Comparison of ENCODE assay signal across 11 cellular contexts in the genomic region with DNA sequence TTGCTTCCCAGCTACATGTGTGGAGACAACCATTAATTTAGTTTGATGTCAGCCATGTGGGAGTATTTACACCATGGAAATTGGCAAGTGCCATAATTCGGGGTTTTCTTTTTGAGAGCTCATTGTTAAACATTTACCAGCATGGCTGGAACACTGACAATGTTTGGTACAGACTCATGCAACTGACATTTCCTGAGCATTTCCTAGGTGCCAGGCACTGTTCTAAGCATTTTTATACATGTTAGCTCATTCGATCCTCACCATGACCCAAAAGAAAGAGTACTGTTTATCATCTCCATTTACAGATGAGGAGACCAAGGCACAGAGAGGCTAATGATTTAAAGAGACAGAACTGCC.
DNase-seq lines count a peak whose midpoint lies in the region; ATAC-seq, FAIRE-seq and TF ChIP-seq lines count a peak whose summit lies in the region.
"Had no signal": no experiment of that assay in that cellular context is flagged by ENCODE, and none has a peak within 500 bp of the region (broad histone marks: within the 10 kb centered on the region; RNA-seq: fewer than 3 reads in every experiment).

No MANE protein-coding gene starts in this region.

- peak overlapping the region; percentile 95 for H3K27ac Mint-ChIP-seq in activated naive CD8-positive, alpha-beta T cell treated with anti-CD3 and anti-CD28 coated beads, Interleukin-2, amount 50 U/mL, for 24 hours
- no peak overlapping the region for H3K27ac Mint-ChIP-seq in activated naive CD8-positive, alpha-beta T cell treated with anti-CD3 and anti-CD28 coated beads for 36 hours
- H3K27ac Mint-ChIP-seq: activated B cell treated with CpG ODN at 0.5 μM for 24 hours had no signal

- POLR2A ChIA-PET in endothelial cell of umbilical vein (lab: Charles Lee), result interaction anchor here (0.7 to 1.4 kb wide), 3 partner anchors 15 to 89 kb away, joined by 3 to 10 read pairs (median 3); no protein-coding TSS in a partner anchor

- H3K9me3 ChIP-seq in HUES48 (ENCODE audit: control insufficient read depth, insufficient read depth, low read length), result no peaks in the 10 kb centered on the region
- H3K9me3 ChIP-seq in endothelial cell of umbilical vein (replicated peaks; ENCODE audit: control insufficient read depth, insufficient read depth, low read length), result no peaks in the 10 kb centered on the region

- peaks cover 14% of the 10 kb centered on the region for H3K9me3 Mint-ChIP-seq in activated naive CD8-positive, alpha-beta T cell treated with anti-CD3 and anti-CD28 coated beads, Interleukin-2, amount 50 U/mL, for 24 hours
- H3K9me3 Mint-ChIP-seq in activated naive CD8-positive, alpha-beta T cell treated with anti-CD3 and anti-CD28 coated beads for 36 hours, result peaks cover 2% of the 10 kb centered on the region
- H3K9me3 Mint-ChIP-seq: activated B cell treated with CpG ODN at 0.5 μM for 24 hours had no signal

- CTCF ChIA-PET in endothelial cell of umbilical vein (lab: Charles Lee), result interaction anchor here (1.0 to 2.0 kb wide), 9 partner anchors 11 to 613 kb away, joined by 3 to 20 read pairs (median 5); no protein-coding TSS in a partner anchor

- no peaks in the 10 kb centered on the region for H3K36me3 Mint-ChIP-seq in activated naive CD8-positive, alpha-beta T cell treated with anti-CD3 and anti-CD28 coated beads, Interleukin-2, amount 50 U/mL, for 24 hours (ENCODE audit: low read depth)
- H3K36me3 Mint-ChIP-seq in activated naive CD8-positive, alpha-beta T cell treated with anti-CD3 and anti-CD28 coated beads for 36 hours, result no peaks in the 10 kb centered on the region

- no peak overlapping the region for H3K4me3 Mint-ChIP-seq in activated naive CD8-positive, alpha-beta T cell treated with anti-CD3 and anti-CD28 coated beads, Interleukin-2, amount 50 U/mL, for 24 hours
- no peak overlapping the region for H3K4me3 Mint-ChIP-seq in activated naive CD8-positive, alpha-beta T cell treated with anti-CD3 and anti-CD28 coated beads for 36 hours
- H3K4me3 Mint-ChIP-seq: activated B cell treated with CpG ODN at 0.5 μM for 24 hours had no signal

- H3K9me1 ChIP-seq in endothelial cell of umbilical vein (replicated peaks; ENCODE audit: control insufficient read depth, extremely low read depth, insufficient read depth, low read length), result no peaks in the 10 kb centered on the region

- peak overlapping the region; percentile 32 for H3K27ac ChIP-seq in HUES48 (ENCODE audit: low read depth, low read length)
- peak overlapping the region; percentile 95 for H3K27ac ChIP-seq in endothelial cell of umbilical vein (ENCODE audit: insufficient read depth, low read depth, low read length)
- H3K27ac ChIP-seq: C4-2B had no signal

- no peak overlapping the region for H3K9ac ChIP-seq in HUES48 (ENCODE audit: low read depth, low read length)
- H3K9ac ChIP-seq in endothelial cell of umbilical vein (replicated peaks; ENCODE audit: extremely low read depth, insufficient read depth, low read length), result peak overlapping the region; percentile 59

- H3K27me3 ChIP-seq in HUES48 (ENCODE audit: control insufficient read depth, insufficient read depth, low read length) (no peaks in the 10 kb centered on the region), endothelial cell of umbilical vein (ENCODE audit: control insufficient read depth in 2 of 2, insufficient read depth in 2 of 2, low read length in 2 of 2) (no peaks in the 10 kb centered on the region)

- no peaks in the 10 kb centered on the region for H3K36me3 ChIP-seq in HUES48 (ENCODE audit: control insufficient read depth, insufficient read depth, low read length)
- no peaks in the 10 kb centered on the region for H3K36me3 ChIP-seq in endothelial cell of umbilical vein (ENCODE audit: control insufficient read depth in 2 of 2, extremely low read depth in 1 of 2, insufficient read depth in 2 of 2, low read length in 2 of 2)

- no TSS peak for BruUV-seq in endothelial cell of umbilical vein (replicated peaks; lab: Mats Ljungman, UMichigan)

- H3K4me3 ChIP-seq in HUES48 (ENCODE audit: low read depth, low read length), result no peak overlapping the region
- no peak overlapping the region for H3K4me3 ChIP-seq in endothelial cell of umbilical vein (replicated peaks in 1 of 3; ENCODE audit: insufficient read depth in 1 of 3, low read depth in 1 of 3, low read length in 3 of 3)

- no peak overlapping the region for H2AFZ ChIP-seq in endothelial cell of umbilical vein (ENCODE audit: low read depth, low read length)

- H4K20me1 ChIP-seq in endothelial cell of umbilical vein (replicated peaks; ENCODE audit: control insufficient read depth, extremely low read depth, insufficient read depth, low read length), result no peaks in the 10 kb centered on the region

- peaks cover 29% of the 10 kb centered on the region for H3K4me1 Mint-ChIP-seq in activated naive CD8-positive, alpha-beta T cell treated with anti-CD3 and anti-CD28 coated beads, Interleukin-2, amount 50 U/mL, for 24 hours
- peaks cover 15% of the 10 kb centered on the region for H3K4me1 Mint-ChIP-seq in activated naive CD8-positive, alpha-beta T cell treated with anti-CD3 and anti-CD28 coated beads for 36 hours

- intact Hi-C loops in endothelial cell of umbilical vein (cut with micrococcal nuclease), result loop anchor here (2.0 to 10.0 kb wide), 3 partner anchors 94 to 720 kb away; a partner anchor contains a TSS

- no peak for TF ChIP-seq POLR2A in endothelial cell of umbilical vein (IDR thresholded peaks at IDR 0.05; ENCODE audit: low read depth, low read length)

- FAIRE-seq in endothelial cell of umbilical vein (lab: Jason Lieb, UNC), result no peak

- peak; percentile 13 for ATAC-seq in activated naive CD8-positive, alpha-beta T cell treated with anti-CD3 and anti-CD28 coated beads, Interleukin-2, amount 50 U/mL, for 24 hours
- ATAC-seq in HG03342 (IDR thresholded peaks at IDR 0.05; ENCODE audit: unreplicated experiment), result no peak
- no peak for ATAC-seq in activated CD4-positive, CD25-positive, alpha-beta regulatory T cell treated with anti-CD3 and anti-CD28 coated beads, Interleukin-2, amount 50 U/mL, for 24 hours

- no peak for TF ChIP-seq CTCF in endothelial cell of umbilical vein (IDR thresholded peaks at IDR 0.05; ENCODE audit: extremely low read depth in 1 of 2, insufficient read depth in 1 of 2, low read depth in 1 of 2, low read length in 2 of 2)

- H3K27me3 Mint-ChIP-seq in activated naive CD8-positive, alpha-beta T cell treated with anti-CD3 and anti-CD28 coated beads, Interleukin-2, amount 50 U/mL, for 24 hours, result peaks cover 40% of the 10 kb centered on the region
- peaks cover 54% of the 10 kb centered on the region for H3K27me3 Mint-ChIP-seq in activated naive CD8-positive, alpha-beta T cell treated with anti-CD3 and anti-CD28 coated beads for 36 hours

- no peak overlapping the region for H3K4me2 ChIP-seq in endothelial cell of umbilical vein (ENCODE audit: insufficient read depth, low read length)

- H3K4me1 ChIP-seq in HUES48 (ENCODE audit: control insufficient read depth, insufficient read depth, low read length), result peaks cover 6% of the 10 kb centered on the region
- H3K4me1 ChIP-seq in endothelial cell of umbilical vein (ENCODE audit: control insufficient read depth, extremely low read depth, insufficient read depth, low read length), result peaks cover 60% of the 10 kb centered on the region

- no peak for DNase-seq in activated naive CD8-positive, alpha-beta T cell treated with anti-CD3 and anti-CD28 coated beads, Interleukin-2, amount 50 U/mL, for 24 hours
- no peak for DNase-seq in activated naive CD8-positive, alpha-beta T cell treated with anti-CD3 and anti-CD28 coated beads for 36 hours
- DNase-seq in endothelial cell of umbilical vein (ENCODE audit: low read depth, low spot score) (no peak), stromal cell of bone marrow (ENCODE audit: low read depth) (peak; percentile 86), AML-193 (lab: John Stamatoyannopoulos, UW) (no peak)
- DNase-seq: activated B cell treated with CpG ODN at 0.5 μM for 24 hours; central memory CD4-positive, alpha-beta T cell had no signal

- H3K79me2 ChIP-seq in endothelial cell of umbilical vein (ENCODE audit: control insufficient read depth, insufficient read depth, low read length), result no peaks in the 10 kb centered on the region

- dilution Hi-C loops in endothelial cell of umbilical vein (cut with MboI; ENCODE audit: extremely low pct_ligation_motif_present, low sequenced_read_pairs), result no loop called here

TF ChIP-seq in endothelial cell of umbilical vein, 7 proteins besides CTCF, POLR2A, EP300 and RAD21:
- TF ChIP-seq, protein P1, sequence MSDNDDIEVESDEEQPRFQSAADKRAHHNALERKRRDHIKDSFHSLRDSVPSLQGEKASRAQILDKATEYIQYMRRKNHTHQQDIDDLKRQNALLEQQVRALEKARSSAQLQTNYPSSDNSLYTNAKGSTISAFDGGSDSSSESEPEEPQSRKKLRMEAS (IDR thresholded peaks at IDR 0.05; ENCODE audit: insufficient read depth, insufficient read length), result no peak
- no peak for TF ChIP-seq JUN (IDR thresholded peaks at IDR 0.05; ENCODE audit: borderline replicate concordance, insufficient read depth, insufficient read length, low read depth)
- TF ChIP-seq GATA2 (IDR thresholded peaks at IDR 0.05; ENCODE audit: insufficient read depth, insufficient read length, low read depth, low read length), result no peak
- TF ChIP-seq POLR2AphosphoS5 (IDR thresholded peaks at IDR 0.05; ENCODE audit: insufficient read depth, low read depth, low read length), result no peak
- no peak for TF ChIP-seq FOS (IDR thresholded peaks at IDR 0.05; ENCODE audit: borderline replicate concordance, insufficient read depth, low read length)
- TF ChIP-seq MYC (IDR thresholded peaks at IDR 0.05; ENCODE audit: low read depth, low read length), result no peak
- no peak for TF ChIP-seq EZH2 (IDR thresholded peaks at IDR 0.05; ENCODE audit: borderline replicate concordance, low read depth, low read length, severe bottlenecking)
